Comparison of ENCODE assay signal across 8 cellular contexts in genomic region chr7:132577206-132578049, GRCh38. TPM values are rescaled to one million over a fixed set of nuclear protein-coding genes. Genes with fewer than 3 reads are reported as not detected.
DNase-seq lines count a peak whose midpoint lies in the region; ATAC-seq and TF ChIP-seq lines count a peak whose summit lies in the region.

No MANE protein-coding gene starts in this region.

- intact Hi-C loops in natural killer cell (cut with micrococcal nuclease) (no loop called here), aorta (cut with DNase I) (loop anchor here in 1 of 2 donors (5.0 kb wide), 2 partner anchors 75 to 630 kb away; no protein-coding TSS in a partner anchor)

- no peak overlapping the region for H3K27ac Mint-ChIP-seq in T-cell
- no peak overlapping the region for H3K27ac Mint-ChIP-seq in natural killer cell

- H3K4me1 Mint-ChIP-seq in T-cell: peaks cover 21 to 39% (median 38%) of the 10 kb centered on the region in 3 donors
- peaks cover 33 to 50% of the 10 kb centered on the region in 2 donors for H3K4me1 Mint-ChIP-seq in natural killer cell

- CTCF ChIA-PET in T-cell (lab: Charles Lee): interaction anchor here in 1 of 2 donors (0.6 to 0.7 kb wide), 2 partner anchors 183 to 184 kb away, joined by 3 to 4 read pairs; no protein-coding TSS in a partner anchor

- H3K9ac ChIP-seq in HUES6 (ENCODE audit: low read length): no peak overlapping the region

- POLR2A ChIA-PET in T-cell (lab: Charles Lee): no interaction called here

- H3K36me3 Mint-ChIP-seq in T-cell (no peaks in the 10 kb centered on the region), natural killer cell (no peaks in the 10 kb centered on the region)

- H3K27me3 ChIP-seq in HUES6 (ENCODE audit: control insufficient read depth, insufficient read depth, low read length) (peaks cover 79% of the 10 kb centered on the region), aorta (ENCODE audit: control insufficient read depth in 1 of 2, insufficient read depth in 2 of 2, low read length in 1 of 2) (no peaks in the 10 kb centered on the region)

- H3K4me3 ChIP-seq in HUES6 (ENCODE audit: low read depth, low read length) (peak overlapping the region; percentile 62), fibroblast of pulmonary artery (replicated peaks; ENCODE audit: low read depth, low read length) (peak overlapping the region; percentile 28), aorta (ENCODE audit: low read length in 2 of 2) (peak overlapping the region; percentile 37 to 87)

- no peak overlapping the region for H3K27ac ChIP-seq in HUES6 (ENCODE audit: low read depth, low read length)
- no peak overlapping the region for H3K27ac ChIP-seq in aorta (ENCODE audit: low read depth in 1 of 2, low read length in 2 of 2)

- H3K4me3 Mint-ChIP-seq in T-cell (peak overlapping the region; percentile 31 to 78 (median 66)), natural killer cell (peak overlapping the region; percentile 79)

- H3K9me3 ChIP-seq in HUES6 (ENCODE audit: control insufficient read depth, insufficient read depth, low read depth, low read length) (no peaks in the 10 kb centered on the region), aorta (ENCODE audit: control insufficient read depth, low read length) (no peaks in the 10 kb centered on the region)

- DNase-seq in Ammon's horn (ENCODE audit: low spot score) (peak; percentile 83), T-cell (peak in 1 of 34 experiments; percentile 4), fibroblast of pulmonary artery (ENCODE audit: low read depth) (peak; percentile 80), natural killer cell (no peak), aorta (peak; percentile 84 to 90)
- no peak for DNase-seq in activated CD8-positive, alpha-beta memory T cell treated with anti-CD3 and anti-CD28 coated beads, Interleukin-2, amount 50 U/mL, for 4 hours

- H3K9me3 Mint-ChIP-seq in T-cell (no peaks in the 10 kb centered on the region), natural killer cell (no peaks in the 10 kb centered on the region)

- peaks cover 58 to 68% of the 10 kb centered on the region in 2 donors for H3K27me3 Mint-ChIP-seq in T-cell
- peaks cover 42 to 56% of the 10 kb centered on the region in 2 donors for H3K27me3 Mint-ChIP-seq in natural killer cell (ENCODE audit: low read depth in 2 of 2)

- ATAC-seq in T-cell (replicated peaks in 1 of 4) (peak in 2 of 4 experiments; percentile 20 to 42), natural killer cell (peak; percentile 23 to 41 (median 25)), aorta (ENCODE audit: low FRiP score) (peak; percentile 84), GM18520 (IDR thresholded peaks at IDR 0.05; ENCODE audit: unreplicated experiment) (no peak)

- H3K36me3 ChIP-seq in HUES6 (ENCODE audit: control insufficient read depth, insufficient read depth, low read length) (no peaks in the 10 kb centered on the region), aorta (ENCODE audit: control insufficient read depth in 1 of 2, insufficient read depth in 2 of 2, low read length in 1 of 2) (no peaks in the 10 kb centered on the region)

- H3K4me1 ChIP-seq in HUES6 (ENCODE audit: control insufficient read depth, insufficient read depth, low read length) (peaks cover 28% of the 10 kb centered on the region), aorta (ENCODE audit: control insufficient read depth in 1 of 2, insufficient read depth in 2 of 2, low read length in 2 of 2) (no peaks in the 10 kb centered on the region)

- WGBS in aorta, 2 donors: 3% methylated on average over 51 to 65 of the region's 65 CpGs

- TF ChIP-seq CTCF in fibroblast of pulmonary artery (IDR thresholded peaks at IDR 0.05; ENCODE audit: low read length, missing control alignments) (no peak), natural killer cell (IDR thresholded peaks at IDR 0.05) (no peak)

RNA-seq across cellular contexts. Expression of gene PLXNA4, which starts 1.2 kb away (rescaled TPM):
- total RNA-seq in T-cell (1 to 10 TPM; 1.5 to 8.3 (median 4.8) TPM), natural killer cell (10 to 100 TPM in 2 of 3 donors, 1 to 10 TPM in 1; 5.1 to 15.3 (median 10.9) TPM), aorta (10 to 100 TPM; 22.7 to 30.1 TPM)
- 1 to 10 TPM in 1 of 2 donors, under 1 TPM in 1; 0.59 to 1.3 TPM for polyA plus RNA-seq in aorta

Comparison
In these comparisons a context has a peak if more than half of its experiments do, and no peak if none do; other contexts are left out.
1. DNase-seq: peak in Ammon's horn (single experiment), fibroblast of pulmonary artery (single experiment) and aorta (2 of 2); none in natural killer cell (single experiment) and activated CD8-positive, alpha-beta memory T cell treated with anti-CD3 and anti-CD28 coated beads, Interleukin-2, amount 50 U/mL, for 4 hours (single experiment).
2. Peak in every context shown above with its lines, with median percentiles within 50 percentile points of each other: H3K4me3 ChIP-seq.